In the genomic region with DNA sequence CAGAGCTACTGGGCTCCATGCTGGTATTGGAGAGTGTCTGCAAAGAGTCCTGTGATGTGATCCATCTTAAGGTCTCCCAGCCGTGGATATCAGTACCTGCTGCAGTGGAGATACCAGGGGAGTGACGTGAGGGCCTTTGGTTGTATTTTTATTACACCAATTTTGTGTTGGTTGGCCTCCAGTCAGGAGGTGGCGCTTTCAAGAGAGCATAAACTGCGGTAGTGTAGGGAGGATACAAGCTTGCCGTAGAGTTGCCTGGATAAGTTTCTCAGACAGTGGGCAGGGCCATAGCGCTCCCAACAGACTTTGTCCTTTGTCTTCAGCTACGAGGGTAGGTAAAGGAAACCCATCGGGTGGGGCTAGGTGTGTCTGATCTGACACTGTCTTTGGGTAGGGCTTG, we compare ENCODE assay signal across 16 cellular contexts.
A peak's percentile ranks its signal among the peaks of the same experiment; 100 is the strongest.
DNase-seq lines count a peak whose midpoint lies in the region; ATAC-seq, FAIRE-seq and TF ChIP-seq lines count a peak whose summit lies in the region.
"Had no signal": no experiment of that assay in that cellular context is flagged by ENCODE, and none has a peak within 500 bp of the region (broad histone marks: within the 10 kb centered on the region; RNA-seq: fewer than 3 reads in every experiment).

No MANE protein-coding gene starts in this region.

- no peaks in the 10 kb centered on the region for H3K23me2 ChIP-seq in H1 (ENCODE audit: low read depth, low read length)

- H4K91ac ChIP-seq in H1 (replicated peaks; ENCODE audit: insufficient read length, low read length): no peak overlapping the region

- no peak for TF ChIP-seq RAD21 in HepG2 (CRISPR knock-in tag; IDR thresholded peaks at IDR 0.05)
- no peak for TF ChIP-seq RAD21 in H1 (IDR thresholded peaks at IDR 0.05 in 1 of 2, conservative IDR thresholded peaks at IDR 0.05 in 1 of 2; ENCODE audit: low read depth in 2 of 2, low read length in 2 of 2)

- H3K14ac ChIP-seq in H1 (ENCODE audit: insufficient read length): no peak overlapping the region

- H3K79me1 ChIP-seq in H1 (ENCODE audit: low read depth, low read length): no peaks in the 10 kb centered on the region

- no peak overlapping the region for H3K23ac ChIP-seq in H1 (ENCODE audit: insufficient read length)

- intact Hi-C loops in HepG2 (cut with micrococcal nuclease; ENCODE audit: unreplicated experiment) (no loop called here), right lobe of liver (cut with DNase I) (no loop called here)

- H3K27ac ChIP-seq in HepG2 (ENCODE audit: extremely low read length, insufficient read depth, low read length) (no peak overlapping the region), right lobe of liver (no peak overlapping the region), H1 (ENCODE audit: low read depth, low read length) (no peak overlapping the region)
- H3K27ac ChIP-seq: 22Rv1 had no signal

- H3K56ac ChIP-seq in H1 (replicated peaks; ENCODE audit: insufficient read length, low read depth, low read length): no peak overlapping the region

- peak overlapping the region; percentile 86; the same call in 1 of the 2 replicates for H4K8ac ChIP-seq in H1 (ENCODE audit: extremely low read depth, insufficient read depth, low read length)

- DNase-seq in HepG2 (ENCODE audit: low spot score) (no peak), right lobe of liver (no peak), LoVo (ENCODE audit: low spot score) (peak; percentile 7), H1 (ENCODE audit: low read depth in 1 of 2, low spot score in 2 of 2) (no peak), COLO829 (ENCODE audit: low spot score) (no peak)
- DNase-seq in stimulated activated CD8-positive, alpha-beta memory T cell treated with anti-CD3 and anti-CD28 coated beads, Interleukin-4, amount 100 ng/mL, for 48 hours: no peak
- DNase-seq: Caco-2; CD8-positive, alpha-beta T cell; DND-41; GF-D8; GOT3; Karpas-422 had no signal

- ATAC-seq in HepG2 (no peak), right lobe of liver (no peak), GM21360 (IDR thresholded peaks at IDR 0.05; ENCODE audit: unreplicated experiment) (no peak)
- ATAC-seq: CD8-positive, alpha-beta T cell; K562 had no signal

- no peaks in the 10 kb centered on the region for H3K27me3 ChIP-seq in HepG2 (ENCODE audit: control insufficient read depth in 1 of 2, insufficient read depth in 2 of 2, low read length in 2 of 2)
- H3K27me3 ChIP-seq in right lobe of liver: no peaks in the 10 kb centered on the region
- no peaks in the 10 kb centered on the region for H3K27me3 ChIP-seq in H1 (replicated peaks in 1 of 4; ENCODE audit: control insufficient read depth in 3 of 4, extremely low read depth in 1 of 4, insufficient read depth in 3 of 4, low read length in 3 of 4)

- no peak for TF ChIP-seq POLR2A in HepG2 (IDR thresholded peaks at IDR 0.05; ENCODE audit: insufficient read depth in 1 of 2, low read depth in 2 of 2, low read length in 2 of 2)
- TF ChIP-seq POLR2A in right lobe of liver (IDR thresholded peaks at IDR 0.05): no peak
- TF ChIP-seq POLR2A in H1 (IDR thresholded peaks at IDR 0.05; ENCODE audit: control extremely low read depth in 1 of 2, low read depth in 2 of 2, low read length in 2 of 2): no peak

- no peak overlapping the region for H3K18ac ChIP-seq in H1 (ENCODE audit: extremely low read depth, low read length)

- no peak overlapping the region for H2BK20ac ChIP-seq in H1 (ENCODE audit: low read length)

- POLR2A ChIA-PET in HepG2 (lab: Yijun Ruan, JAX): no interaction called here
- POLR2A ChIA-PET in H1 (lab: Charles Lee; ENCODE audit: partially characterized antibody): no interaction called here

- no peaks in the 10 kb centered on the region for H3K36me3 ChIP-seq in HepG2 (replicated peaks in 1 of 2; ENCODE audit: control insufficient read depth in 1 of 2, insufficient read depth in 2 of 2, low read length in 2 of 2)
- H3K36me3 ChIP-seq in right lobe of liver: no peaks in the 10 kb centered on the region
- H3K36me3 ChIP-seq in H1 (ENCODE audit: control insufficient read depth in 2 of 4, insufficient read depth in 4 of 4, low read length in 3 of 4): no peaks in the 10 kb centered on the region

- no peak overlapping the region for H3K4me3 ChIP-seq in HepG2 (replicated peaks in 1 of 3; ENCODE audit: insufficient read depth in 1 of 3, low read depth in 2 of 3, low read length in 3 of 3)
- no peak overlapping the region for H3K4me3 ChIP-seq in right lobe of liver
- H3K4me3 ChIP-seq in H1 (ENCODE audit: extremely low read depth in 1 of 4, insufficient read depth in 2 of 4, low read depth in 3 of 4, low read length in 4 of 4): no peak overlapping the region
- H3K4me3 ChIP-seq: K562 had no signal

- H3K9me3 ChIP-seq in HepG2 (ENCODE audit: low read length) (0 out of 2 replicates have a peak, but pooled peaks cover 5% of the 10 kb centered on the region), right lobe of liver (no peaks in the 10 kb centered on the region), H1 (ENCODE audit: insufficient read depth in 2 of 2, low read depth in 1 of 2, low read length in 1 of 2) (no peaks in the 10 kb centered on the region)
- H3K9me3 ChIP-seq: Caco-2 had no signal

- H2BK5ac ChIP-seq in H1 (ENCODE audit: low read depth, low read length): no peak overlapping the region

- CTCF ChIA-PET in HepG2 (lab: Yijun Ruan, JAX; ENCODE audit: low intra/inter-chr PET ratio, low total read pairs): no interaction called here
- CTCF ChIA-PET in H1 (lab: Charles Lee; ENCODE audit: partially characterized antibody): interaction anchor here (0.6 kb wide), 1 partner anchor 81 kb away, joined by 3 read pairs; no protein-coding TSS in a partner anchor

- WGBS in HepG2 (ENCODE audit: low lambda C conversion rate): 54% methylated on average over 6 of the region's 8 CpGs
- WGBS in right lobe of liver (ENCODE audit: insufficient coverage, low coverage, low lambda C conversion rate, missing lambda C conversion rate): 76% methylated on average over 6 of the region's 8 CpGs
- 89% methylated on average over 8 of the region's 8 CpGs; no CpG with 5 or more reads in 1 of the 2 experiments for WGBS in H1 (ENCODE audit: extremely low coverage in 1 of 2, insufficient coverage in 1 of 2, insufficient read length in 1 of 2, insufficient replicate concordance in 2 of 2, low coverage in 1 of 2, low lambda C conversion rate in 2 of 2, missing lambda C conversion rate in 1 of 2), 2 experiments

- no peak overlapping the region for H2BK15ac ChIP-seq in H1 (ENCODE audit: low read length)

- no peak for FAIRE-seq in HepG2 (lab: Jason Lieb, UNC)
- FAIRE-seq in H1 (lab: Jason Lieb, UNC): no peak
- FAIRE-seq: GM18507, K562 had no signal

- H3K4me2 ChIP-seq in HepG2 (ENCODE audit: low read depth, low read length): no peak overlapping the region
- no peak overlapping the region for H3K4me2 ChIP-seq in H1 (ENCODE audit: insufficient read depth in 1 of 2, low read depth in 2 of 2, low read length in 2 of 2)

- no peak overlapping the region for H3K9ac ChIP-seq in HepG2 (ENCODE audit: insufficient read depth, low read depth, low read length)
- H3K9ac ChIP-seq in H1 (replicated peaks in 1 of 4; ENCODE audit: extremely low read depth in 1 of 4, low read depth in 3 of 4, low read length in 3 of 4): no peak overlapping the region

- H3K4ac ChIP-seq in H1 (replicated peaks; ENCODE audit: insufficient read length, low read depth, low read length): no peak overlapping the region

- H2BK12ac ChIP-seq in H1 (ENCODE audit: low read depth, low read length): no peak overlapping the region

- no peak overlapping the region for H2BK120ac ChIP-seq in H1 (replicated peaks; ENCODE audit: low read depth, low read length)

- no peak overlapping the region for H4K5ac ChIP-seq in H1 (ENCODE audit: insufficient read length, low read depth, low read length)

- TF ChIP-seq EP300 in HepG2 (IDR thresholded peaks at IDR 0.05; ENCODE audit: low read depth in 2 of 2, low read length in 2 of 2) (no peak), HepG2 (CRISPR knock-in tag; IDR thresholded peaks at IDR 0.05; ENCODE audit: borderline replicate concordance) (no peak), H1 (IDR thresholded peaks at IDR 0.05; ENCODE audit: borderline replicate concordance in 1 of 2, low read depth in 2 of 2, low read length in 2 of 2) (no peak)

- H3K4me1 ChIP-seq in HepG2 (ENCODE audit: insufficient read depth, low read length) (no peaks in the 10 kb centered on the region), right lobe of liver (no peaks in the 10 kb centered on the region), H1 (replicated peaks in 1 of 4; ENCODE audit: control insufficient read depth in 3 of 4, insufficient read depth in 4 of 4, low read length in 3 of 4) (no peaks in the 10 kb centered on the region)
- H3K4me1 ChIP-seq: Caco-2 had no signal

- H4K20me1 ChIP-seq in HepG2 (ENCODE audit: insufficient read depth, low read length) (no peaks in the 10 kb centered on the region), H1 (replicated peaks in 1 of 2; ENCODE audit: control insufficient read depth in 1 of 2, insufficient read depth in 2 of 2, low read length in 2 of 2) (no peaks in the 10 kb centered on the region)

- no TSS peak for BruUV-seq in HepG2 (replicated peaks; lab: Mats Ljungman, UMichigan)

- TF ChIP-seq CTCF in HepG2 (CRISPR knock-in tag; IDR thresholded peaks at IDR 0.05) (no peak), right lobe of liver (IDR thresholded peaks at IDR 0.05) (no peak), H1 (IDR thresholded peaks at IDR 0.05; ENCODE audit: control extremely low read depth in 1 of 3, insufficient read depth in 1 of 3, low read depth in 1 of 3, low read length in 3 of 3) (no peak)

- no peak overlapping the region for H2AFZ ChIP-seq in HepG2 (ENCODE audit: low read length)
- no peak overlapping the region for H2AFZ ChIP-seq in H1 (ENCODE audit: low read length)

- H3K79me2 ChIP-seq in HepG2 (ENCODE audit: insufficient read depth, low read length): no peaks in the 10 kb centered on the region
- no peaks in the 10 kb centered on the region for H3K79me2 ChIP-seq in H1 (ENCODE audit: control insufficient read depth in 1 of 2, insufficient read depth in 2 of 2, low read length in 2 of 2)

- H2AK5ac ChIP-seq in H1 (ENCODE audit: low read depth, low read length): no peak overlapping the region

- in situ Hi-C loops in HepG2 (cut with HindIII; ENCODE audit: extremely low pct_ligation_motif_present, low pct_unique_long_range_greater_than_20kb): no loop called here

TF ChIP-seq in HepG2, 621 proteins besides CTCF, POLR2A, EP300 and RAD21 (continues in another document):
- TF ChIP-seq CBFB (CRISPR knock-in tag; IDR thresholded peaks at IDR 0.05): no peak

TF ChIP-seq in H1, 55 proteins besides CTCF, POLR2A, EP300 and RAD21 (continues in another document):
- no peak for TF ChIP-seq NANOG (IDR thresholded peaks at IDR 0.05; ENCODE audit: insufficient read depth, low read depth, low read length, poor library complexity, severe bottlenecking)
- TF ChIP-seq, protein P1, sequence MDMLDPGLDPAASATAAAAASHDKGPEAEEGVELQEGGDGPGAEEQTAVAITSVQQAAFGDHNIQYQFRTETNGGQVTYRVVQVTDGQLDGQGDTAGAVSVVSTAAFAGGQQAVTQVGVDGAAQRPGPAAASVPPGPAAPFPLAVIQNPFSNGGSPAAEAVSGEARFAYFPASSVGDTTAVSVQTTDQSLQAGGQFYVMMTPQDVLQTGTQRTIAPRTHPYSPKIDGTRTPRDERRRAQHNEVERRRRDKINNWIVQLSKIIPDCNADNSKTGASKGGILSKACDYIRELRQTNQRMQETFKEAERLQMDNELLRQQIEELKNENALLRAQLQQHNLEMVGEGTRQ (IDR thresholded peaks at IDR 0.05; ENCODE audit: low read length): no peak
- no peak for TF ChIP-seq CEBPB (IDR thresholded peaks at IDR 0.05; ENCODE audit: low read depth, low read length)
